ENCODE assay signal across 1 cellular context in genomic region chr12:56565510-56566101, GRCh38.
A peak's percentile ranks its signal among the peaks of the same experiment; 100 is the strongest.
TF ChIP-seq lines count a peak whose summit lies in the region.

No MANE protein-coding gene starts in this region.

TF ChIP-seq in K562, 482 proteins besides CTCF, POLR2A, EP300 and RAD21 (continued from another document and continues in another):
- TF ChIP-seq SMAD3 (CRISPR knock-in tag; conservative IDR thresholded peaks at IDR 0.05) (no peak), FOSL1 (tag; conservative IDR thresholded peaks at IDR 0.05) (peak; percentile 69), RBBP5 (IDR thresholded peaks at IDR 0.05; ENCODE audit: borderline replicate concordance, insufficient read depth, low read length, poor library complexity, severe bottlenecking) (peak; percentile 49), NEUROD1 (IDR thresholded peaks at IDR 0.05; ENCODE audit: borderline replicate concordance, low read depth, low read length, partially characterized antibody) (no peak), NFATC3 (IDR thresholded peaks at IDR 0.05) (0 out of 2 replicates have a peak, but pooled peaks have one; percentile 35), NFIX (CRISPR knock-in tag; IDR thresholded peaks at IDR 0.05; ENCODE audit: low read depth) (no peak), HSF4 (CRISPR knock-in tag; IDR thresholded peaks at IDR 0.05; ENCODE audit: borderline replicate concordance) (no peak), TBP (optimal IDR thresholded peaks at IDR 0.05; ENCODE audit: low read depth, low read length) (peak; percentile 8), GABPA (tag; conservative IDR thresholded peaks at IDR 0.05; ENCODE audit: low read depth) (peak; percentile 52), CHD7 (IDR thresholded peaks at IDR 0.05; ENCODE audit: low read depth, low read length) (no peak), KDM4B (IDR thresholded peaks at IDR 0.05; ENCODE audit: borderline replicate concordance in 2 of 2, low read depth in 1 of 2) (no peak), THRA (IDR thresholded peaks at IDR 0.05) (no peak), ZSCAN29 (IDR thresholded peaks at IDR 0.05) (no peak), DIDO1 (tag; IDR thresholded peaks at IDR 0.05; ENCODE audit: low read depth) (no peak), BDP1 (IDR thresholded peaks at IDR 0.05; ENCODE audit: insufficient read depth, insufficient read length) (no peak), ELF1 (tag; IDR thresholded peaks at IDR 0.05) (peak; percentile 49; the same call in 1 of the 2 replicates), RBM15 (IDR thresholded peaks at IDR 0.05; ENCODE audit: insufficient read depth, low read length) (no peak), MTA3 (IDR thresholded peaks at IDR 0.05; ENCODE audit: borderline replicate concordance) (0 out of 2 replicates have a peak, but pooled peaks have one; percentile 33), ZNF395 (CRISPR knock-in tag; IDR thresholded peaks at IDR 0.05) (no peak), NRF1 (conservative IDR thresholded peaks at IDR 0.05 in 1 of 2, IDR thresholded peaks at IDR 0.05 in 1 of 2) (peak; percentile 36; a peak in 3 of 4 replicates), KLF16 (IDR thresholded peaks at IDR 0.05) (no peak), ZBTB17 (CRISPR knock-in tag; IDR thresholded peaks at IDR 0.05) (0 out of 2 replicates have a peak, but pooled peaks have one; percentile 50), ARID1B (IDR thresholded peaks at IDR 0.05) (0 out of 2 replicates have a peak, but pooled peaks have one; percentile 12), RBM14 (IDR thresholded peaks at IDR 0.05; ENCODE audit: borderline replicate concordance, insufficient read depth, low read depth, low read length) (no peak), SMARCB1 (IDR thresholded peaks at IDR 0.05; ENCODE audit: insufficient read length, low read depth) (no peak), SRF (CRISPR knock-in tag; IDR thresholded peaks at IDR 0.05) (peak in 1 of 2 experiments; percentile 62; a peak in 1 of 4 replicates), KDM1A (IDR thresholded peaks at IDR 0.05) (no peak), JUNB (CRISPR knock-in tag; conservative IDR thresholded peaks at IDR 0.05) (no peak), BRD4 (IDR thresholded peaks at IDR 0.05) (no peak), BRCA1 (IDR thresholded peaks at IDR 0.05) (no peak), BRCA1 (CRISPR knock-in tag; IDR thresholded peaks at IDR 0.05) (no peak), ATF1 (CRISPR knock-in tag; IDR thresholded peaks at IDR 0.05) (no peak), ATF1 (tag; IDR thresholded peaks at IDR 0.05) (0 out of 2 replicates have a peak, but pooled peaks have one; percentile 19), DACH1 (IDR thresholded peaks at IDR 0.05; ENCODE audit: partially characterized antibody) (peak; percentile 67)
- TF ChIP-seq, protein P1, sequence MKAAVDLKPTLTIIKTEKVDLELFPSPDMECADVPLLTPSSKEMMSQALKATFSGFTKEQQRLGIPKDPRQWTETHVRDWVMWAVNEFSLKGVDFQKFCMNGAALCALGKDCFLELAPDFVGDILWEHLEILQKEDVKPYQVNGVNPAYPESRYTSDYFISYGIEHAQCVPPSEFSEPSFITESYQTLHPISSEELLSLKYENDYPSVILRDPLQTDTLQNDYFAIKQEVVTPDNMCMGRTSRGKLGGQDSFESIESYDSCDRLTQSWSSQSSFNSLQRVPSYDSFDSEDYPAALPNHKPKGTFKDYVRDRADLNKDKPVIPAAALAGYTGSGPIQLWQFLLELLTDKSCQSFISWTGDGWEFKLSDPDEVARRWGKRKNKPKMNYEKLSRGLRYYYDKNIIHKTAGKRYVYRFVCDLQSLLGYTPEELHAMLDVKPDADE (conservative IDR thresholded peaks at IDR 0.05; ENCODE audit: control insufficient read depth, low read depth, low read length), result no peak
- TF ChIP-seq, protein P2, sequence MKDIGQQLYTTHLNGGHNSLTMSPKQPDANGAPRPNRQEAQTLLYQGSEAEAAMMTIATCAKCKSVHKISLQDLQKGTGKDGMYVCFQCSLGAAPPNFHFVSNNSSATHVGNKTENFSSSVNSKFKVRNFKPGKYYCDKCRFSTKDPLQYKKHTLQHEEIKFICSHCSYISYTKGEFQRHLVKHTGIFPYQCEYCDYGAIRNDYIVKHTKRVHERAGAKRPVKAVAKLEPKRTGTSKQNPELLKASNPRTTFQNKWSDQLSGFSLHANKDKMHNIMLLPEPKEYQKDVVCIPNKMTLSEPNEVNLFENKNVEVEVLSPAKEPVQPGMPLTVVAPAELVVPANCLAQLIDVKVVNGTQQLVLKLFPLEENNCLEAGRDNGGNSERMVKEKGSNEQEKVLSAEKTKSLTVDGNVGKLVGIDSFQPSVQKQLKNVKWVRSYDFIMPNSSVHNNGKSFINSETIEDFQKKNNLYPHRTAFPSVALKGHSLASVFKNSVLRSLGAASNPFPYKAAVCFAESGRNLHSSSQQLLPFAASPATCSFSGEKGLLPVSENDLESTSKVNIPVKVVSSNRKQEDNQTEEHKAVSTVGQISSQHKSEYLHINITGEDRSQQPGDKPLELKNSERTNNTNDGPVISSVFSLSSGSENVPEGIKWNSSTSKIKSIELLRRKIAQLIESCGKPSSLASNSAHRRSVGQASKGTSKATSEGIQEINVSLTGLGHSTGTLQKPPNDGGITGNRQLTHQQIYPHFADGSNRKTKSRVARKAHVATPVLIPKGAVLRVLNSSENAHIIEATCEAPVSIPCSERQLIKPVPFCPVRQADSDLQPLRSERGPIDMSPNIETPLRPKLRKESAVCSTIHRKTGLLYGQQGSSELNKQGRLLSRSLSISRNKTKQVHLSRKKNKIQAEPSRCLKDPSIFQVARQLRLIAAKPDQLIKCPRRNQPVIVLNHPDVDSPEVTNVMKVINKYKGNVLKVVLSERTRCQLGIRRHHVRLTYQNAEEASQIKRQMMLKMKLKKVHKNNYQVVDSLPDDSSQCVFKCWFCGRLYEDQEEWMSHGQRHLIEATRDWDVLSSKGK (CRISPR knock-in tag; IDR thresholded peaks at IDR 0.05), result no peak
- TF ChIP-seq, protein P3, sequence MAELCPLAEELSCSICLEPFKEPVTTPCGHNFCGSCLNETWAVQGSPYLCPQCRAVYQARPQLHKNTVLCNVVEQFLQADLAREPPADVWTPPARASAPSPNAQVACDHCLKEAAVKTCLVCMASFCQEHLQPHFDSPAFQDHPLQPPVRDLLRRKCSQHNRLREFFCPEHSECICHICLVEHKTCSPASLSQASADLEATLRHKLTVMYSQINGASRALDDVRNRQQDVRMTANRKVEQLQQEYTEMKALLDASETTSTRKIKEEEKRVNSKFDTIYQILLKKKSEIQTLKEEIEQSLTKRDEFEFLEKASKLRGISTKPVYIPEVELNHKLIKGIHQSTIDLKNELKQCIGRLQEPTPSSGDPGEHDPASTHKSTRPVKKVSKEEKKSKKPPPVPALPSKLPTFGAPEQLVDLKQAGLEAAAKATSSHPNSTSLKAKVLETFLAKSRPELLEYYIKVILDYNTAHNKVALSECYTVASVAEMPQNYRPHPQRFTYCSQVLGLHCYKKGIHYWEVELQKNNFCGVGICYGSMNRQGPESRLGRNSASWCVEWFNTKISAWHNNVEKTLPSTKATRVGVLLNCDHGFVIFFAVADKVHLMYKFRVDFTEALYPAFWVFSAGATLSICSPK (IDR thresholded peaks at IDR 0.05; ENCODE audit: borderline replicate concordance), result no peak
- TF ChIP-seq, protein P4, sequence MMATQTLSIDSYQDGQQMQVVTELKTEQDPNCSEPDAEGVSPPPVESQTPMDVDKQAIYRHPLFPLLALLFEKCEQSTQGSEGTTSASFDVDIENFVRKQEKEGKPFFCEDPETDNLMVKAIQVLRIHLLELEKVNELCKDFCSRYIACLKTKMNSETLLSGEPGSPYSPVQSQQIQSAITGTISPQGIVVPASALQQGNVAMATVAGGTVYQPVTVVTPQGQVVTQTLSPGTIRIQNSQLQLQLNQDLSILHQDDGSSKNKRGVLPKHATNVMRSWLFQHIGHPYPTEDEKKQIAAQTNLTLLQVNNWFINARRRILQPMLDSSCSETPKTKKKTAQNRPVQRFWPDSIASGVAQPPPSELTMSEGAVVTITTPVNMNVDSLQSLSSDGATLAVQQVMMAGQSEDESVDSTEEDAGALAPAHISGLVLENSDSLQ (IDR thresholded peaks at IDR 0.05), result no peak
- TF ChIP-seq, protein P5, sequence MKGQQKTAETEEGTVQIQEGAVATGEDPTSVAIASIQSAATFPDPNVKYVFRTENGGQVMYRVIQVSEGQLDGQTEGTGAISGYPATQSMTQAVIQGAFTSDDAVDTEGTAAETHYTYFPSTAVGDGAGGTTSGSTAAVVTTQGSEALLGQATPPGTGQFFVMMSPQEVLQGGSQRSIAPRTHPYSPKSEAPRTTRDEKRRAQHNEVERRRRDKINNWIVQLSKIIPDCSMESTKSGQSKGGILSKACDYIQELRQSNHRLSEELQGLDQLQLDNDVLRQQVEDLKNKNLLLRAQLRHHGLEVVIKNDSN (CRISPR knock-in tag; IDR thresholded peaks at IDR 0.05), result no peak
